In the genomic region with DNA sequence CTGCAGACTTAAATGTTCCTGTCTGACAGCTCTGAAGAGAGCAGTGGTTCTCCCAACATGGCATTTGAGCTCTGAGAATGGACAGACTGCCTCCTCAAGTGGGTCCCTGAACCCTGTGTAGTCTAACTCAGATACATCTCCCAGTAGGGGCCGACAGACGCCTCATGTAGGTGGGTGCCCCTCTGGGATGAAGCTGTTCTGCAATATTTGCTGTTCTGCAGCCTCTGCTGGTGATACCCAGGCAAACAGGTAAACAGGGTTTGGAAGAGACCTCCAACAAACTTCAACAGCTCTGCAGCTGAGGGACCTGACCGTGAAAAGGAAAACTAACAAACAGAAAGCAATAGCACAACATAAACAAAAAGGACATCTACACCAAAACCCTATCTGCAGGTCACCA, we compare ENCODE assay signal across 1 cellular context.
TF ChIP-seq lines count a peak whose summit lies in the region.
"Not testable (repeated sequence)": the region's sequence is repeated elsewhere in the genome, so short reads cannot be mapped to it uniquely, and the experiment has no call there.

No MANE protein-coding gene starts in this region.

TF ChIP-seq in HepG2, 621 proteins besides CTCF, POLR2A, EP300 and RAD21:
- TF ChIP-seq, protein P1, sequence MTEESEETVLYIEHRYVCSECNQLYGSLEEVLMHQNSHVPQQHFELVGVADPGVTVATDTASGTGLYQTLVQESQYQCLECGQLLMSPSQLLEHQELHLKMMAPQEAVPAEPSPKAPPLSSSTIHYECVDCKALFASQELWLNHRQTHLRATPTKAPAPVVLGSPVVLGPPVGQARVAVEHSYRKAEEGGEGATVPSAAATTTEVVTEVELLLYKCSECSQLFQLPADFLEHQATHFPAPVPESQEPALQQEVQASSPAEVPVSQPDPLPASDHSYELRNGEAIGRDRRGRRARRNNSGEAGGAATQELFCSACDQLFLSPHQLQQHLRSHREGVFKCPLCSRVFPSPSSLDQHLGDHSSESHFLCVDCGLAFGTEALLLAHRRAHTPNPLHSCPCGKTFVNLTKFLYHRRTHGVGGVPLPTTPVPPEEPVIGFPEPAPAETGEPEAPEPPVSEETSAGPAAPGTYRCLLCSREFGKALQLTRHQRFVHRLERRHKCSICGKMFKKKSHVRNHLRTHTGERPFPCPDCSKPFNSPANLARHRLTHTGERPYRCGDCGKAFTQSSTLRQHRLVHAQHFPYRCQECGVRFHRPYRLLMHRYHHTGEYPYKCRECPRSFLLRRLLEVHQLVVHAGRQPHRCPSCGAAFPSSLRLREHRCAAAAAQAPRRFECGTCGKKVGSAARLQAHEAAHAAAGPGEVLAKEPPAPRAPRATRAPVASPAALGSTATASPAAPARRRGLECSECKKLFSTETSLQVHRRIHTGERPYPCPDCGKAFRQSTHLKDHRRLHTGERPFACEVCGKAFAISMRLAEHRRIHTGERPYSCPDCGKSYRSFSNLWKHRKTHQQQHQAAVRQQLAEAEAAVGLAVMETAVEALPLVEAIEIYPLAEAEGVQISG (CRISPR knock-in tag; IDR thresholded peaks at IDR 0.05), result 0 out of 2 replicates have a peak, but pooled peaks have one; percentile 10
- TF ChIP-seq ZNF501 (CRISPR knock-in tag; IDR thresholded peaks at IDR 0.05) (0 out of 2 replicates have a peak, but pooled peaks have one; percentile 35), PHF8 (CRISPR knock-in tag; IDR thresholded peaks at IDR 0.05) (0 out of 2 replicates have a peak, but pooled peaks have one; percentile 8), MIXL1 (CRISPR knock-in tag; IDR thresholded peaks at IDR 0.05) (0 out of 2 replicates have a peak, but pooled peaks have one; percentile 13), THAP9 (CRISPR knock-in tag; IDR thresholded peaks at IDR 0.05; ENCODE audit: borderline replicate concordance) (0 out of 2 replicates have a peak, but pooled peaks have one; percentile 11), FOXP1 (CRISPR knock-in tag; IDR thresholded peaks at IDR 0.05) (peak; percentile 5; the same call in 1 of the 2 replicates), GFI1 (CRISPR knock-in tag; IDR thresholded peaks at IDR 0.05; ENCODE audit: borderline replicate concordance) (0 out of 2 replicates have a peak, but pooled peaks have one; percentile 9)
- not testable (repeated sequence) for TF ChIP-seq FOXP1 (IDR thresholded peaks at IDR 0.05)
